1 cellular context compared by ENCODE assay signal in the genomic region with DNA sequence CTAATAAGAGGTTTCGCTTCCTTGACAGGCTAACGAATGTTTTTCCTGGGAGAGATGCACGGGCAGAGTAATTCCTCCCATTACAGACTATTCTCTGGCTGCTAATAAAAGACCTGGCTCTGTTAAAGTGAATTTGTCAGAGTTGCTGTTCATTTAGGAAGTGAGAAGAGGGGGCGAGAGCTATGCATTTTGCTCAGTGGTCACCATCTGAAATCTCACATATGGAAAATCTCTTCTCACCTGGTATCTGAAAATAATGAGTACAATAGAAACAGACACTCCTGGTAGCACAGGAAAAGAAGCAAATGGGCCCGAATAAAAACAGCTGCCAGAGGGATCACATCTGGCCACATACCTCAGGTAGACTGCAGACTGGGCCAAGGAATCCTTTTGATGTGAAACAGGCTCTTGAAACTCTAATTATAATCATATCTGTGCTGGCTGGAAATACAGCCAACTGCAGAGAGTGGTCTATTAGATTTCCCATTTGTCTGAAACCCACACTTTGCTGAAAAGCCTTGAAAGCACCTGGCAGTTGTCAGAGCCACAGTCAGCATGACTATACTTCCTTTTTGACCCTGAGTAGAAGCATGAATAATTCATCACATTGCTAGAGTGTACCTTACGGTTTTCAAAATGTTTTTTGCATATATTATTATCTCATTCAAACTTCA.
TF ChIP-seq lines count a peak whose summit lies in the region.

No MANE protein-coding gene starts in this region.

TF ChIP-seq in GM23338, 12 proteins besides CTCF, POLR2A, EP300 and RAD21:
- TF ChIP-seq POLR2AphosphoS5 (IDR thresholded peaks at IDR 0.05; ENCODE audit: low read depth) (no peak), JUNB (IDR thresholded peaks at IDR 0.05; ENCODE audit: unreplicated experiment) (no peak), EZH2phosphoT487 (IDR thresholded peaks at IDR 0.05; ENCODE audit: unreplicated experiment) (no peak), REST (IDR thresholded peaks at IDR 0.05; ENCODE audit: unreplicated experiment) (no peak)
